ENCODE assay signal across 8 cellular contexts in the genomic region with DNA sequence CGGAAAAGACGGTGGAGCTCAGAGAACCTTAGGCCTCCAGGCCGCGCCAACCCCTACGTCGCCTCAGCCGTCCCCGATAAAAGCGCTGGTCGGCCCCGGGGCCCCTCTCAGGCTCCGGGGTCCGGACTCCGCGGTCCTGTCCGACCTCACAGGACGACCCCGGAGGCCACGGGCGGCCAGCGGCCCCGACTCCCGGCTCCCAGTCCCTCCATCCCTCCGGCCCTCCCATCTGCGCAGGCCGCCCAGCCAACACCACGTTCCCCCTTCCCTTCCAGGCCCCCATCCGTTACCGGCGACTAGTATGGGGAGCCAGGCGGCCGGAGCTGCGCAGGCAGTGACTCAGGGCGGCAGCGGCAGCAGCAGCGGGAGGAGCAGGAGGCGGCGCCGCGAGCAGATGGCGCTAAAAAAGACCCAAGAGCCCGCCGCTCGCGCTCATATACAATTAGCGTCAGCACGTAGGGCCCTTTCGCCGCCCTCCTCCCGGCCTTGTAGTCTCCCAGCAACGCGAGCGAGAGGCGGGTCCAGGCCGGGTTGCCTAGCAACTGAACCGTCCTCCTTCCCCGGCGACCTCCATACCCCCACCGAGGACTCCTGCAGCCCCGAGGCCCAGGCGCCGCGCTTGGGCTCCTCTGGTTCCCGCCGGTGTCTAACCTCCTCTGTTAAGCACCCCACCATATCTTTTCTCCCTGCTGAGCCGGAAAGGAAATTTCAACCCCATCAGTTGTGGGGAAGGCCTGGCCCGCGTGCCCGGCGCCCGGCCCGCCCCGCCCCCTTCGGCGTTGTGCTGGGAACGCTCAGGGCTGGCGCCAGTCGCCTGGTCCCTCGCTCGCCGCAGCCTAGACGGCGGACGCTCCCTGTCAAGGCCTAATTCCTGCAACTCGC. TPM values are rescaled to one million over a fixed set of nuclear protein-coding genes. Genes with fewer than 3 reads are reported as not detected.
DNase-seq lines count a peak whose midpoint lies in the region; ATAC-seq, FAIRE-seq and TF ChIP-seq lines count a peak whose summit lies in the region.

A gene with protein sequence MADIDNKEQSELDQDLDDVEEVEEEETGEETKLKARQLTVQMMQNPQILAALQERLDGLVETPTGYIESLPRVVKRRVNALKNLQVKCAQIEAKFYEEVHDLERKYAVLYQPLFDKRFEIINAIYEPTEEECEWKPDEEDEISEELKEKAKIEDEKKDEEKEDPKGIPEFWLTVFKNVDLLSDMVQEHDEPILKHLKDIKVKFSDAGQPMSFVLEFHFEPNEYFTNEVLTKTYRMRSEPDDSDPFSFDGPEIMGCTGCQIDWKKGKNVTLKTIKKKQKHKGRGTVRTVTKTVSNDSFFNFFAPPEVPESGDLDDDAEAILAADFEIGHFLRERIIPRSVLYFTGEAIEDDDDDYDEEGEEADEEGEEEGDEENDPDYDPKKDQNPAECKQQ (minus strand): TSS at position 409 of the 882 bp plus-strand sequence. CDS start 10,466 bp downstream, outside the sequence.

- H3K4me3 ChIP-seq in adrenal gland: peak within 1 kb of the TSS; percentile 52 to 94 (median 90)
- H3K4me3 ChIP-seq in heart right ventricle: peak within 1 kb of the TSS; percentile 74 to 97 (median 88)
- H3K4me3 ChIP-seq in upper lobe of right lung: peak within 1 kb of the TSS; percentile 87

- H3K4me1 Mint-ChIP-seq in T-cell: peaks cover 54 to 61% (median 58%) of the 10 kb centered on the region in 3 donors

- H3K9me3 Mint-ChIP-seq in T-cell: no peaks in the 10 kb centered on the region

- POLR2A ChIA-PET in T-cell (lab: Charles Lee): interaction anchor here in 1 of 2 donors (0.6 kb wide), 2 partner anchors 15 to 501 kb away, joined by 3 read pairs; no protein-coding TSS in a partner anchor

- H3K36me3 Mint-ChIP-seq in T-cell: peaks cover 11% of the 10 kb centered on the region

- intact Hi-C loops in adrenal gland (cut with DNase I) (no loop called here), heart right ventricle (cut with DNase I) (loop anchor here in 8 of 10 donors (2.0 to 10.0 kb wide), 9 partner anchors 70 to 480 kb away; a partner anchor contains a TSS), posterior vena cava (cut with DNase I) (no loop called here), upper lobe of right lung (cut with DNase I) (no loop called here)

- peak within 1 kb of the TSS; percentile 99 for H3K27ac Mint-ChIP-seq in T-cell

- H3K4me1 ChIP-seq in adrenal gland (replicated peaks in 1 of 2) (peaks cover 12 to 28% of the 10 kb centered on the region in 2 donors), heart right ventricle (peaks cover 0 to 50% (median 31%) of the 10 kb centered on the region in 9 donors), upper lobe of right lung (peaks cover 14% of the 10 kb centered on the region)

- H3K27me3 ChIP-seq in adrenal gland: no peaks in the 10 kb centered on the region
- H3K27me3 ChIP-seq in heart right ventricle: no peaks in the 10 kb centered on the region
- no peaks in the 10 kb centered on the region for H3K27me3 ChIP-seq in upper lobe of right lung

- DNase-seq in GM12891 (ENCODE audit: insufficient read length, low spot score): peak; percentile 87
- peak; percentile 80 for DNase-seq in NCI-H1436 treated with DMSO at 0.1 percent for 48 hours (lab: John Stamatoyannopoulos, UW)
- DNase-seq in T-cell: peak; percentile 90 to 98 (median 96)
- DNase-seq in adrenal gland: peak; percentile 98 to 99 (median 99)
- peak; percentile 98 for DNase-seq in heart right ventricle
- DNase-seq in posterior vena cava (ENCODE audit: low spot score): peak; percentile 99
- DNase-seq in upper lobe of right lung: peak; percentile 98

- H3K36me3 ChIP-seq in adrenal gland (replicated peaks in 1 of 2): no peaks in the 10 kb centered on the region
- peaks cover 0 to 17% (median 0%) of the 10 kb centered on the region in 9 donors for H3K36me3 ChIP-seq in heart right ventricle
- no peaks in the 10 kb centered on the region for H3K36me3 ChIP-seq in upper lobe of right lung

- H3K27ac ChIP-seq in adrenal gland (peak within 1 kb of the TSS; percentile 97 to 99 (median 99)), heart right ventricle (peak within 1 kb of the TSS; percentile 95 to 100 (median 98)), upper lobe of right lung (peak within 1 kb of the TSS; percentile 97)

- 0% methylated on average over 46 to 85 of the region's 85 CpGs; no CpG with 5 or more reads in 1 of the 4 donors for WGBS in adrenal gland, 4 donors
- WGBS in heart right ventricle, 2 donors: 1% methylated on average over 78 to 85 of the region's 85 CpGs

- H3K9me3 ChIP-seq in adrenal gland (replicated peaks in 1 of 3) (no peaks in the 10 kb centered on the region), heart right ventricle (peaks cover 0 to 1% (median 0%) of the 10 kb centered on the region in 11 donors), upper lobe of right lung (no peaks in the 10 kb centered on the region)

- FAIRE-seq in GM12891 (lab: Jason Lieb, UNC): peak; percentile 90

- peak within 1 kb of the TSS; percentile 96 to 98 (median 97) for H3K4me3 Mint-ChIP-seq in T-cell

- TF ChIP-seq POLR2A in GM12891 (IDR thresholded peaks at IDR 0.05; ENCODE audit: low read depth, low read length) (peak; percentile 85), adrenal gland (IDR thresholded peaks at IDR 0.05) (peak; percentile 92 to 95)

- ATAC-seq in HG02840 (IDR thresholded peaks at IDR 0.05; ENCODE audit: low FRiP score, unreplicated experiment): peak; percentile 94
- peak; percentile 83 to 90 (median 90) for ATAC-seq in T-cell (replicated peaks in 1 of 4)
- ATAC-seq in heart right ventricle: peak; percentile 96 to 98 (median 96)
- ATAC-seq in upper lobe of right lung: peak; percentile 96

- CTCF ChIA-PET in T-cell (lab: Charles Lee): interaction anchor here in 1 of 2 donors (1.0 kb wide), 1 partner anchor 502 kb away, joined by 4 read pairs; no protein-coding TSS in a partner anchor

- TF ChIP-seq CTCF in adrenal gland (IDR thresholded peaks at IDR 0.05) (peak in 1 of 6 experiments; percentile 2), heart right ventricle (IDR thresholded peaks at IDR 0.05) (no peak), upper lobe of right lung (IDR thresholded peaks at IDR 0.05) (no peak)

- H3K27me3 Mint-ChIP-seq in T-cell: no peaks in the 10 kb centered on the region

TF ChIP-seq in GM12891, 5 proteins besides CTCF, POLR2A, EP300 and RAD21:
- TF ChIP-seq PAX5 (IDR thresholded peaks at IDR 0.05; ENCODE audit: insufficient read depth, low read length, severe bottlenecking) (no peak), SPI1 (IDR thresholded peaks at IDR 0.05; ENCODE audit: low read depth, low read length) (no peak), POLR2AphosphoS5 (IDR thresholded peaks at IDR 0.05; ENCODE audit: low read depth, low read length) (peak; percentile 87), POU2F2 (IDR thresholded peaks at IDR 0.05; ENCODE audit: low read depth, low read length) (0 out of 2 replicates have a peak, but pooled peaks have one; percentile 11), TAF1 (IDR thresholded peaks at IDR 0.05; ENCODE audit: low read depth, low read length) (peak; percentile 86)

RNA-seq across cellular contexts. Expression of the gene that starts here (rescaled TPM):
- polyA plus RNA-seq in GM12891 (2012; ENCODE audit: low read depth, missing spikeins): 723 TPM
- 100 to 1,000 TPM; 523 to 643 (median 591) TPM for total RNA-seq in T-cell
- total RNA-seq in adrenal gland: 100 to 1,000 TPM; 261 to 518 (median 393) TPM
- 100 to 1,000 TPM; 260 to 356 (median 341) TPM for polyA plus RNA-seq in adrenal gland
- 100 to 1,000 TPM; 224 to 363 (median 264) TPM for total RNA-seq in heart right ventricle
- 100 to 1,000 TPM; 164 to 196 TPM for polyA plus RNA-seq in heart right ventricle
- 100 to 1,000 TPM; 281 to 331 TPM for total RNA-seq in posterior vena cava
- 500 TPM for total RNA-seq in upper lobe of right lung

Comparison
In these comparisons a context has a peak if more than half of its experiments do, and no peak if none do; other contexts are left out.
1. Peak in every context shown above with its lines: DNase-seq, ATAC-seq, H3K4me3 ChIP-seq and H3K27ac ChIP-seq.
2. intact Hi-C loops: an anchor here in heart right ventricle (2.0 to 10.0 kb wide); none called in adrenal gland, posterior vena cava and upper lobe of right lung.